In genomic region chr19:41421314-41421713, GRCh38 we compare ENCODE assay signal across 14 cellular contexts.
DNase-seq lines count a peak whose midpoint lies in the region; ATAC-seq lines count a peak whose summit lies in the region.
"Had no signal": no experiment of that assay in that cellular context is flagged by ENCODE, and none has a peak within 500 bp of the region (broad histone marks: within the 10 kb centered on the region; RNA-seq: fewer than 3 reads in every experiment).

No MANE protein-coding gene starts in this region.

- H3K27me3 Mint-ChIP-seq in stimulated activated memory B cell treated with anti-CD40 and anti-IgM and Interleukin-4, amounts not matched to agents 10 μg/mL and 1 μg/mL and 100 μg/mL, for 72 hours = no peaks in the 10 kb centered on the region
- H3K27me3 Mint-ChIP-seq: activated naive CD4-positive, alpha-beta T cell treated with anti-CD3 and anti-CD28 coated beads, Interleukin-2, amount 50 U/mL, for 24 hours; T-cell had no signal

- H3K27me3 ChIP-seq in rectal smooth muscle tissue (ENCODE audit: control insufficient read depth, insufficient read depth, low read length) = no peaks in the 10 kb centered on the region
- H3K27me3 ChIP-seq: BE2C had no signal

- H3K4me3 ChIP-seq in rectal smooth muscle tissue (ENCODE audit: low read length) = peak overlapping the region; percentile 11

- no peaks in the 10 kb centered on the region for H3K4me1 Mint-ChIP-seq in stimulated activated memory B cell treated with anti-CD40 and anti-IgM and Interleukin-4, amounts not matched to agents 10 μg/mL and 1 μg/mL and 100 μg/mL, for 72 hours
- H3K4me1 Mint-ChIP-seq: activated naive CD4-positive, alpha-beta T cell treated with anti-CD3 and anti-CD28 coated beads, Interleukin-2, amount 50 U/mL, for 24 hours had no signal

- no peak overlapping the region for H3K9ac ChIP-seq in rectal smooth muscle tissue (ENCODE audit: low read length)
- H3K9ac ChIP-seq: KMS-11 had no signal

- peak overlapping the region; percentile 3 for H3K27ac ChIP-seq in caudate nucleus (ENCODE audit: low read depth, low read length)
- no peak overlapping the region for H3K27ac ChIP-seq in rectal smooth muscle tissue (ENCODE audit: low read depth, low read length)
- H3K27ac ChIP-seq: KMS-11 had no signal

- H3K9me3 Mint-ChIP-seq in stimulated activated memory B cell treated with anti-CD40 and anti-IgM and Interleukin-4, amounts not matched to agents 10 μg/mL and 1 μg/mL and 100 μg/mL, for 72 hours = no peaks in the 10 kb centered on the region
- H3K9me3 Mint-ChIP-seq: activated naive CD4-positive, alpha-beta T cell treated with anti-CD3 and anti-CD28 coated beads, Interleukin-2, amount 50 U/mL, for 24 hours; T-cell had no signal

- DNase-seq in DMS79 (lab: John Stamatoyannopoulos, UW) (peak; percentile 43), NCI-H2029 (lab: John Stamatoyannopoulos, UW) (peak; percentile 86), caudate nucleus (lab: John Stamatoyannopoulos, UW) (no peak), NCI-H1694 treated with DMSO at 0.1 percent for 48 hours (lab: John Stamatoyannopoulos, UW) (no peak)
- DNase-seq: activated CD4-positive, CD25-positive, alpha-beta regulatory T cell treated with anti-CD3 and anti-CD28 coated beads, Interleukin-2, amount 50 U/mL, for 72 hours; BE2C; effector CD4-positive, alpha-beta T cell; hippocampal formation; T-cell had no signal

- H3K36me3 ChIP-seq in rectal smooth muscle tissue (ENCODE audit: control insufficient read depth, insufficient read depth, low read length) = peaks cover 48% of the 10 kb centered on the region

- peaks cover 61% of the 10 kb centered on the region for H3K36me3 Mint-ChIP-seq in stimulated activated memory B cell treated with anti-CD40 and anti-IgM and Interleukin-4, amounts not matched to agents 10 μg/mL and 1 μg/mL and 100 μg/mL, for 72 hours

- no peak overlapping the region for H3K4me3 Mint-ChIP-seq in stimulated activated memory B cell treated with anti-CD40 and anti-IgM and Interleukin-4, amounts not matched to agents 10 μg/mL and 1 μg/mL and 100 μg/mL, for 72 hours
- H3K4me3 Mint-ChIP-seq: activated naive CD4-positive, alpha-beta T cell treated with anti-CD3 and anti-CD28 coated beads, Interleukin-2, amount 50 U/mL, for 24 hours; T-cell had no signal

- no peak overlapping the region for H3K27ac Mint-ChIP-seq in stimulated activated memory B cell treated with anti-CD40 and anti-IgM and Interleukin-4, amounts not matched to agents 10 μg/mL and 1 μg/mL and 100 μg/mL, for 72 hours
- H3K27ac Mint-ChIP-seq: activated naive CD4-positive, alpha-beta T cell treated with anti-CD3 and anti-CD28 coated beads, Interleukin-2, amount 50 U/mL, for 24 hours; T-cell had no signal

- no peaks in the 10 kb centered on the region for H3K4me1 ChIP-seq in rectal smooth muscle tissue (ENCODE audit: control insufficient read depth, insufficient read depth, low read length)
- H3K4me1 ChIP-seq: BE2C had no signal

- no peak for ATAC-seq in GM19035 (IDR thresholded peaks at IDR 0.05; ENCODE audit: unreplicated experiment)
- no peak for ATAC-seq in stimulated activated memory B cell treated with anti-CD40 and anti-IgM and Interleukin-4, amounts not matched to agents 10 μg/mL and 1 μg/mL and 100 μg/mL, for 72 hours
- ATAC-seq: T-cell had no signal

Comparison
In these comparisons a context has a peak if more than half of its experiments do, and no peak if none do; other contexts are left out.
1. DNase-seq: peak in DMS79 (single experiment) and NCI-H2029 (single experiment); none in caudate nucleus (0 of 61) and NCI-H1694 treated with DMSO at 0.1 percent for 48 hours (single experiment).